Comparison of ENCODE assay signal across 11 cellular contexts in the genomic region with DNA sequence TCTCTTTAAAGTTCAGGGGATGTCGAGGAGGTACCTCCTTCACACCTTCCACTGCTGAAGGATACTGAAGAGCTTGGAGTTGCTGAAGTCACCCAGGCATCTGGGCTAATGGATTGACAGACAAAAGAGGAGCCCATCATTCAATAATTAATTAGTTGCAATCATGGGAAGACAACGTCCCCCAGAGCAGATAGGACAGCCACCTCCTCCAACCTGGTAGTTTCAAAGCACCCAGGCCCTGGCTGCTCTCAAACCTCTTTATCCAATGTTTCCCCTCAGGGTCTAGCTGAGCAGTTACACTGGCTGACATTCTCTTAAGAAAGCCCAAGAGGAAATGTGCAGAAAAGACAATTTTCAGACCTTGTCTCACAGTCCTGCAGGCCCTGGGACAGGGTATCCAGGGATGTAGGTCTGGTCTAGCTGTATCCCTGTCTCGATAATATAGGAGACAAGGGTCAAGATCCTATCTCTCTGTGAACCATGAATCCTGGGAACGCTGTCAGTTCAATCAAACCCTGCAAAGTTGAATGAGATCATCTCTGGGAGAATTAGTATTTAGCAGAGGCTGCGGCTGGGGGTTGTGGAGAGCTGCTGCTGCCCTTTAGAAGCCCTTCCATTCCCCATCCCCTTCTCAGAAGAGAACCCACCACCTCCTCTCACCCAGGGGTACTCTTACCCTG. TPM values are rescaled to one million over a fixed set of nuclear protein-coding genes. Genes with fewer than 3 reads are reported as not detected.
A peak's percentile ranks its signal among the peaks of the same experiment; 100 is the strongest.
DNase-seq lines count a peak whose midpoint lies in the region; TF ChIP-seq lines count a peak whose summit lies in the region.
"Had no signal": no experiment of that assay in that cellular context is flagged by ENCODE, and none has a peak within 500 bp of the region (broad histone marks: within the 10 kb centered on the region; RNA-seq: fewer than 3 reads in every experiment).

No MANE protein-coding gene starts in this region.

- H2BK15ac ChIP-seq in mesenchymal stem cell (ENCODE audit: low read depth, poor library complexity, severe bottlenecking): no peak overlapping the region

- no peak overlapping the region for H2AFZ ChIP-seq in mesenchymal stem cell (ENCODE audit: low read depth, low read length)

- no peak overlapping the region for H3K9ac ChIP-seq in mesenchymal stem cell (ENCODE audit: low read length)

- H3K27ac ChIP-seq in mesenchymal stem cell (ENCODE audit: low read length, poor library complexity, severe bottlenecking) (no peak overlapping the region), suprapubic skin (peak overlapping the region; percentile 41)
- H3K27ac ChIP-seq: brain microvascular endothelial cell had no signal

- no peak for DNase-seq in activated T-cell treated with anti-CD3 and anti-CD28 coated beads, Interleukin-2, amount 50 U/mL, for 24 hours
- DNase-seq in activated T-cell treated with anti-CD3 and anti-CD28 coated beads, Interleukin-2, amount 50 U/mL, for 48 hours: no peak
- DNase-seq in mesenchymal stem cell: no peak
- DNase-seq in suprapubic skin (ENCODE audit: low spot score in 2 of 2): no peak
- no peak for DNase-seq in DMS114 treated with DMSO at 0.1 percent for 48 hours (lab: John Stamatoyannopoulos, UW; ENCODE audit: unreplicated experiment)
- DNase-seq in putamen (ENCODE audit: low spot score): no peak
- no peak for DNase-seq in foreskin melanocyte
- DNase-seq: brain microvascular endothelial cell, NCI-H226 had no signal

- H4K91ac ChIP-seq in mesenchymal stem cell (ENCODE audit: low read length): no peak overlapping the region

- H3K23ac ChIP-seq in mesenchymal stem cell (ENCODE audit: low read length in 2 of 2): no peak overlapping the region

- TF ChIP-seq CTCF in suprapubic skin (IDR thresholded peaks at IDR 0.05): no peak

- no peak overlapping the region for H2BK5ac ChIP-seq in mesenchymal stem cell (ENCODE audit: low read depth, low read length, poor library complexity, severe bottlenecking)

- H3K18ac ChIP-seq in mesenchymal stem cell (ENCODE audit: low read depth in 1 of 2, low read length in 2 of 2): no peak overlapping the region

- H3K4me1 Mint-ChIP-seq in activated T-cell treated with anti-CD3 and anti-CD28 coated beads, Interleukin-2, amount 50 U/mL, for 24 hours (ENCODE audit: low read depth): peaks cover 48% of the 10 kb centered on the region
- H3K4me1 Mint-ChIP-seq in activated naive CD8-positive, alpha-beta T cell (ENCODE audit: low read depth): peaks cover 46% of the 10 kb centered on the region

- no peak overlapping the region for H3K4ac ChIP-seq in mesenchymal stem cell (ENCODE audit: low read depth in 1 of 2, low read length in 2 of 2)

- H2BK12ac ChIP-seq in mesenchymal stem cell (ENCODE audit: low read length in 2 of 2): no peak overlapping the region

- no peak overlapping the region for H3K14ac ChIP-seq in mesenchymal stem cell (ENCODE audit: low read length in 2 of 2)

- H3K4me3 ChIP-seq in mesenchymal stem cell (ENCODE audit: insufficient read depth in 1 of 2, low read depth in 1 of 2, low read length in 2 of 2): no peak overlapping the region
- peak overlapping the region; percentile 69 for H3K4me3 ChIP-seq in suprapubic skin

- peaks cover 8% of the 10 kb centered on the region for H3K4me1 ChIP-seq in mesenchymal stem cell (ENCODE audit: control insufficient read depth, insufficient read depth, low read depth, low read length)
- H3K4me1 ChIP-seq in suprapubic skin: peaks cover 28% of the 10 kb centered on the region

- H3K79me1 ChIP-seq in mesenchymal stem cell (replicated peaks; ENCODE audit: low read length, poor library complexity, severe bottlenecking): no peaks in the 10 kb centered on the region

- H3K36me3 ChIP-seq in mesenchymal stem cell (ENCODE audit: control insufficient read depth in 1 of 2, insufficient read depth in 2 of 2, low read depth in 1 of 2, low read length in 2 of 2) (no peaks in the 10 kb centered on the region), suprapubic skin (no peaks in the 10 kb centered on the region)
- H3K36me3 ChIP-seq: brain microvascular endothelial cell had no signal

- no peaks in the 10 kb centered on the region for H3K9me3 Mint-ChIP-seq in activated T-cell treated with anti-CD3 and anti-CD28 coated beads, Interleukin-2, amount 50 U/mL, for 24 hours
- no peaks in the 10 kb centered on the region for H3K9me3 Mint-ChIP-seq in activated naive CD8-positive, alpha-beta T cell (ENCODE audit: low read depth)

- TF ChIP-seq EP300 in suprapubic skin (IDR thresholded peaks at IDR 0.05): no peak

- no peak overlapping the region for H2BK120ac ChIP-seq in mesenchymal stem cell (ENCODE audit: low read depth, low read length)

- H3K4me2 ChIP-seq in mesenchymal stem cell (ENCODE audit: low read length, poor library complexity, severe bottlenecking): peak overlapping the region; percentile 86

- no peaks in the 10 kb centered on the region for H3K9me3 ChIP-seq in mesenchymal stem cell (ENCODE audit: control insufficient read depth, low read length)
- no peaks in the 10 kb centered on the region for H3K9me3 ChIP-seq in suprapubic skin

- no peaks in the 10 kb centered on the region for H3K36me3 Mint-ChIP-seq in activated T-cell treated with anti-CD3 and anti-CD28 coated beads, Interleukin-2, amount 50 U/mL, for 24 hours (ENCODE audit: low read depth)
- H3K36me3 Mint-ChIP-seq in activated naive CD8-positive, alpha-beta T cell: no peaks in the 10 kb centered on the region

- peaks cover 2% of the 10 kb centered on the region for H3K27me3 Mint-ChIP-seq in activated T-cell treated with anti-CD3 and anti-CD28 coated beads, Interleukin-2, amount 50 U/mL, for 24 hours
- no peaks in the 10 kb centered on the region for H3K27me3 Mint-ChIP-seq in activated naive CD8-positive, alpha-beta T cell

- no peak for TF ChIP-seq POLR2A in suprapubic skin (IDR thresholded peaks at IDR 0.05)

- H3K27me3 ChIP-seq in mesenchymal stem cell (ENCODE audit: control insufficient read depth in 1 of 2, insufficient read depth in 1 of 2, low read length in 2 of 2) (peaks cover 0 to 37% of the 10 kb centered on the region in 2 experiments), suprapubic skin (peaks cover 20% of the 10 kb centered on the region)
- H3K27me3 ChIP-seq: brain microvascular endothelial cell had no signal

- peak overlapping the region; percentile 70 for H3K4me3 Mint-ChIP-seq in activated T-cell treated with anti-CD3 and anti-CD28 coated beads, Interleukin-2, amount 50 U/mL, for 24 hours
- peak overlapping the region; percentile 82 for H3K4me3 Mint-ChIP-seq in activated naive CD8-positive, alpha-beta T cell

- 88% methylated on average over 5 of the region's 5 CpGs for WGBS in mesenchymal stem cell
- 79% methylated on average over 5 of the region's 5 CpGs for WGBS in suprapubic skin

- no peak overlapping the region for H2AK5ac ChIP-seq in mesenchymal stem cell (ENCODE audit: low read length, severe bottlenecking)

- no peak overlapping the region for H4K8ac ChIP-seq in mesenchymal stem cell (ENCODE audit: low read length)

- H3K27ac Mint-ChIP-seq in activated T-cell treated with anti-CD3 and anti-CD28 coated beads, Interleukin-2, amount 50 U/mL, for 24 hours: no peak overlapping the region
- H3K27ac Mint-ChIP-seq in activated naive CD8-positive, alpha-beta T cell: no peak overlapping the region

RNA-seq across cellular contexts. Expression of gene TSPAN2, which starts 1.0 kb away (rescaled TPM):
- not detected for polyA plus RNA-seq in mesenchymal stem cell (2013, experiment 1 of 2)
- 0.01 TPM for polyA plus RNA-seq in mesenchymal stem cell (2013, experiment 2 of 2)
- 1 to 10 TPM in 3 of 4 donors, under 1 TPM in 1; 0.73 to 1.8 (median 1.2) TPM for total RNA-seq in suprapubic skin

RNA-seq across cellular contexts. Expression of gene TSHB, which starts 58.6 kb away (rescaled TPM):
- polyA plus RNA-seq in mesenchymal stem cell (2013, experiment 1 of 2): not detected
- not detected for polyA plus RNA-seq in mesenchymal stem cell (2013, experiment 2 of 2)
- not detected for total RNA-seq in suprapubic skin
- total RNA-seq: temporal lobe had no signal
